Comparison of ENCODE assay signal across 1 cellular context in the genomic region with DNA sequence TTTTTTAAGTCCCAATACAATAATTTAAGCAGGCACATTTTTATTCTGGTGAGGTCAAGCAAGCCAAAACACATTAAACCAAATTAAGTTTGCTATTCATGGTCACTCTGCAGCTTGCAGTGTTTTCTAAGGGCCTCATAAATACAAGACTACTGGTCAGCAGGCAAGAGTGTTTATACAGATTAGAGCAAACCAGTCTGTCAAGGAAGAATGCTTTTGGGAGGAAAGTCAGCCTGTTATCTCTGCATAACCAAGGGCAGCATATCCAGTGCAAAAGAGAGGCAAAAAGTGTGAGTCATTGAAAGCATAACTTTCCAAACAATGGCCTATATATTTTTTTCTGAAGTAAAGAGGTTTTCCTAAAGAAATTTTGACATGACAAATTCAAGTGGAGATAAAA.
TF ChIP-seq lines count a peak whose summit lies in the region.

No MANE protein-coding gene starts in this region.

TF ChIP-seq in K562, 482 proteins besides CTCF, POLR2A, EP300 and RAD21 (continued from another document and continues in another):
- TF ChIP-seq, protein P1, sequence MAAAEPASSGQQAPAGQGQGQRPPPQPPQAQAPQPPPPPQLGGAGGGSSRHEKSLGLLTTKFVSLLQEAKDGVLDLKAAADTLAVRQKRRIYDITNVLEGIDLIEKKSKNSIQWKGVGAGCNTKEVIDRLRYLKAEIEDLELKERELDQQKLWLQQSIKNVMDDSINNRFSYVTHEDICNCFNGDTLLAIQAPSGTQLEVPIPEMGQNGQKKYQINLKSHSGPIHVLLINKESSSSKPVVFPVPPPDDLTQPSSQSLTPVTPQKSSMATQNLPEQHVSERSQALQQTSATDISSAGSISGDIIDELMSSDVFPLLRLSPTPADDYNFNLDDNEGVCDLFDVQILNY (CRISPR knock-in tag; IDR thresholded peaks at IDR 0.05), result no peak
- TF ChIP-seq BRD9 (IDR thresholded peaks at IDR 0.05; ENCODE audit: low read depth, partially characterized antibody), result peak; percentile 69
- TF ChIP-seq CREM (IDR thresholded peaks at IDR 0.05; ENCODE audit: low read depth), result 0 out of 2 replicates have a peak, but pooled peaks have one; percentile 46
- TF ChIP-seq, protein P2, sequence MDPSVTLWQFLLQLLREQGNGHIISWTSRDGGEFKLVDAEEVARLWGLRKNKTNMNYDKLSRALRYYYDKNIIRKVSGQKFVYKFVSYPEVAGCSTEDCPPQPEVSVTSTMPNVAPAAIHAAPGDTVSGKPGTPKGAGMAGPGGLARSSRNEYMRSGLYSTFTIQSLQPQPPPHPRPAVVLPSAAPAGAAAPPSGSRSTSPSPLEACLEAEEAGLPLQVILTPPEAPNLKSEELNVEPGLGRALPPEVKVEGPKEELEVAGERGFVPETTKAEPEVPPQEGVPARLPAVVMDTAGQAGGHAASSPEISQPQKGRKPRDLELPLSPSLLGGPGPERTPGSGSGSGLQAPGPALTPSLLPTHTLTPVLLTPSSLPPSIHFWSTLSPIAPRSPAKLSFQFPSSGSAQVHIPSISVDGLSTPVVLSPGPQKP (CRISPR knock-in tag; IDR thresholded peaks at IDR 0.05), result no peak
- TF ChIP-seq HES1 (IDR thresholded peaks at IDR 0.05; ENCODE audit: low read depth), result no peak; the same call in 1 of the 2 replicates
- no peak for TF ChIP-seq CBX1 (IDR thresholded peaks at IDR 0.05; ENCODE audit: low read depth)
- TF ChIP-seq ZNF184 (CRISPR knock-in tag; IDR thresholded peaks at IDR 0.05), result no peak
- no peak for TF ChIP-seq FOXA1 (IDR thresholded peaks at IDR 0.05; ENCODE audit: borderline replicate concordance)
- no peak for TF ChIP-seq KLF13 (tag; IDR thresholded peaks at IDR 0.05; ENCODE audit: borderline replicate concordance, low read depth)
- no peak for TF ChIP-seq COPS2 (conservative IDR thresholded peaks at IDR 0.05)
- no peak for TF ChIP-seq ZNF717 (CRISPR knock-in tag; IDR thresholded peaks at IDR 0.05)
- TF ChIP-seq THAP7 (CRISPR knock-in tag; IDR thresholded peaks at IDR 0.05), result no peak
- peak; percentile 29 for TF ChIP-seq CCNT2 (IDR thresholded peaks at IDR 0.05; ENCODE audit: borderline replicate concordance, extremely low read depth, insufficient read length, low read depth, low read length)
- TF ChIP-seq CREB5 (CRISPR knock-in tag; IDR thresholded peaks at IDR 0.05), result no peak
- TF ChIP-seq CBFA2T3 (IDR thresholded peaks at IDR 0.05), result peak; percentile 96
- TF ChIP-seq KLF16 (IDR thresholded peaks at IDR 0.05), result peak; percentile 80
- no peak for TF ChIP-seq PTBP1 (IDR thresholded peaks at IDR 0.05; ENCODE audit: low read depth, low read length)
- TF ChIP-seq TSHZ1 (CRISPR knock-in tag; IDR thresholded peaks at IDR 0.05), result no peak
- no peak for TF ChIP-seq TOE1 (IDR thresholded peaks at IDR 0.05; ENCODE audit: borderline replicate concordance)
- no peak for TF ChIP-seq TOE1 (CRISPR knock-in tag; IDR thresholded peaks at IDR 0.05; ENCODE audit: borderline replicate concordance, low read depth)
- TF ChIP-seq, protein P3, sequence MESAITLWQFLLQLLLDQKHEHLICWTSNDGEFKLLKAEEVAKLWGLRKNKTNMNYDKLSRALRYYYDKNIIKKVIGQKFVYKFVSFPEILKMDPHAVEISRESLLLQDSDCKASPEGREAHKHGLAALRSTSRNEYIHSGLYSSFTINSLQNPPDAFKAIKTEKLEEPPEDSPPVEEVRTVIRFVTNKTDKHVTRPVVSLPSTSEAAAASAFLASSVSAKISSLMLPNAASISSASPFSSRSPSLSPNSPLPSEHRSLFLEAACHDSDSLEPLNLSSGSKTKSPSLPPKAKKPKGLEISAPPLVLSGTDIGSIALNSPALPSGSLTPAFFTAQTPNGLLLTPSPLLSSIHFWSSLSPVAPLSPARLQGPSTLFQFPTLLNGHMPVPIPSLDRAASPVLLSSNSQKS (CRISPR knock-in tag; IDR thresholded peaks at IDR 0.05), result no peak
- no peak for TF ChIP-seq RBM14 (IDR thresholded peaks at IDR 0.05; ENCODE audit: borderline replicate concordance, insufficient read depth, low read depth, low read length)
- no peak for TF ChIP-seq ETV1 (tag; conservative IDR thresholded peaks at IDR 0.05; ENCODE audit: low read depth)
- no peak for TF ChIP-seq ZSCAN29 (IDR thresholded peaks at IDR 0.05)
- peak; percentile 56 to 94; a peak in 3 of 4 replicates for TF ChIP-seq ARNT (IDR thresholded peaks at IDR 0.05)
- TF ChIP-seq HMGXB4 (CRISPR knock-in tag; IDR thresholded peaks at IDR 0.05), result no peak
- no peak for TF ChIP-seq NR2C2 (CRISPR knock-in tag; IDR thresholded peaks at IDR 0.05)
- TF ChIP-seq NR2C2 (tag; IDR thresholded peaks at IDR 0.05), result no peak
- TF ChIP-seq ELF4 (CRISPR knock-in tag; IDR thresholded peaks at IDR 0.05), result no peak
- no peak for TF ChIP-seq NFRKB (IDR thresholded peaks at IDR 0.05; ENCODE audit: low read depth)
- no peak for TF ChIP-seq BCL6 (CRISPR knock-in tag; IDR thresholded peaks at IDR 0.05)
- TF ChIP-seq SRSF9 (IDR thresholded peaks at IDR 0.05; ENCODE audit: borderline replicate concordance, low read depth, low read length), result no peak
- no peak for TF ChIP-seq KDM4B (IDR thresholded peaks at IDR 0.05; ENCODE audit: borderline replicate concordance in 2 of 2, low read depth in 1 of 2)
- TF ChIP-seq CBFA2T2 (conservative IDR thresholded peaks at IDR 0.05), result peak; percentile 93
- no peak for TF ChIP-seq DDX20 (tag; IDR thresholded peaks at IDR 0.05; ENCODE audit: low read depth)
- TF ChIP-seq ZNF785 (CRISPR knock-in tag; IDR thresholded peaks at IDR 0.05), result no peak
- no peak for TF ChIP-seq PCBP2 (IDR thresholded peaks at IDR 0.05; ENCODE audit: low read depth, low read length, poor library complexity, severe bottlenecking)
- TF ChIP-seq, protein P4, sequence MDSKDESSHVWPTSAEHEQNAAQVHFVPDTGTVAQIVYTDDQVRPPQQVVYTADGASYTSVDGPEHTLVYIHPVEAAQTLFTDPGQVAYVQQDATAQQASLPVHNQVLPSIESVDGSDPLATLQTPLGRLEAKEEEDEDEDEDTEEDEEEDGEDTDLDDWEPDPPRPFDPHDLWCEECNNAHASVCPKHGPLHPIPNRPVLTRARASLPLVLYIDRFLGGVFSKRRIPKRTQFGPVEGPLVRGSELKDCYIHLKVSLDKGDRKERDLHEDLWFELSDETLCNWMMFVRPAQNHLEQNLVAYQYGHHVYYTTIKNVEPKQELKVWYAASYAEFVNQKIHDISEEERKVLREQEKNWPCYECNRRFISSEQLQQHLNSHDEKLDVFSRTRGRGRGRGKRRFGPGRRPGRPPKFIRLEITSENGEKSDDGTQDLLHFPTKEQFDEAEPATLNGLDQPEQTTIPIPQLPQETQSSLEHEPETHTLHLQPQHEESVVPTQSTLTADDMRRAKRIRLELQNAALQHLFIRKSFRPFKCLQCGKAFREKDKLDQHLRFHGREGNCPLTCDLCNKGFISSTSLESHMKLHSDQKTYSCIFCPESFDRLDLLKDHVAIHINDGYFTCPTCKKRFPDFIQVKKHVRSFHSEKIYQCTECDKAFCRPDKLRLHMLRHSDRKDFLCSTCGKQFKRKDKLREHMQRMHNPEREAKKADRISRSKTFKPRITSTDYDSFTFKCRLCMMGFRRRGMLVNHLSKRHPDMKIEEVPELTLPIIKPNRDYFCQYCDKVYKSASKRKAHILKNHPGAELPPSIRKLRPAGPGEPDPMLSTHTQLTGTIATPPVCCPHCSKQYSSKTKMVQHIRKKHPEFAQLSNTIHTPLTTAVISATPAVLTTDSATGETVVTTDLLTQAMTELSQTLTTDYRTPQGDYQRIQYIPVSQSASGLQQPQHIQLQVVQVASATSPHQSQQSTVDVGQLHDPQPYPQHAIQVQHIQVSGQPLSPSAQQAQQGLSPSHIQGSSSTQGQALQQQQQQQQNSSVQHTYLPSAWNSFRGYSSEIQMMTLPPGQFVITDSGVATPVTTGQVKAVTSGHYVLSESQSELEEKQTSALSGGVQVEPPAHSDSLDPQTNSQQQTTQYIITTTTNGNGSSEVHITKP (IDR thresholded peaks at IDR 0.05; ENCODE audit: partially characterized antibody), result no peak
- TF ChIP-seq ZNF79 (CRISPR knock-in tag; IDR thresholded peaks at IDR 0.05; ENCODE audit: low read depth), result no peak
- TF ChIP-seq FOSL1 (tag; conservative IDR thresholded peaks at IDR 0.05), result peak; percentile 88
- no peak for TF ChIP-seq ZNF696 (CRISPR knock-in tag; conservative IDR thresholded peaks at IDR 0.05)
- TF ChIP-seq, protein P5, sequence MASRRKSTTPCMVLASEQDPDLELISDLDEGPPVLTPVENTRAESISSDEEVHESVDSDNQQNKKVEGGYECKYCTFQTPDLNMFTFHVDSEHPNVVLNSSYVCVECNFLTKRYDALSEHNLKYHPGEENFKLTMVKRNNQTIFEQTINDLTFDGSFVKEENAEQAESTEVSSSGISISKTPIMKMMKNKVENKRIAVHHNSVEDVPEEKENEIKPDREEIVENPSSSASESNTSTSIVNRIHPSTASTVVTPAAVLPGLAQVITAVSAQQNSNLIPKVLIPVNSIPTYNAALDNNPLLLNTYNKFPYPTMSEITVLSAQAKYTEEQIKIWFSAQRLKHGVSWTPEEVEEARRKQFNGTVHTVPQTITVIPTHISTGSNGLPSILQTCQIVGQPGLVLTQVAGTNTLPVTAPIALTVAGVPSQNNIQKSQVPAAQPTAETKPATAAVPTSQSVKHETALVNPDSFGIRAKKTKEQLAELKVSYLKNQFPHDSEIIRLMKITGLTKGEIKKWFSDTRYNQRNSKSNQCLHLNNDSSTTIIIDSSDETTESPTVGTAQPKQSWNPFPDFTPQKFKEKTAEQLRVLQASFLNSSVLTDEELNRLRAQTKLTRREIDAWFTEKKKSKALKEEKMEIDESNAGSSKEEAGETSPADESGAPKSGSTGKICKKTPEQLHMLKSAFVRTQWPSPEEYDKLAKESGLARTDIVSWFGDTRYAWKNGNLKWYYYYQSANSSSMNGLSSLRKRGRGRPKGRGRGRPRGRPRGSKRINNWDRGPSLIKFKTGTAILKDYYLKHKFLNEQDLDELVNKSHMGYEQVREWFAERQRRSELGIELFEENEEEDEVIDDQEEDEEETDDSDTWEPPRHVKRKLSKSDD (conservative IDR thresholded peaks at IDR 0.05; ENCODE audit: low read length), result no peak
- no peak for TF ChIP-seq HCFC1 (IDR thresholded peaks at IDR 0.05; ENCODE audit: low read depth, low read length)
- no peak for TF ChIP-seq MECOM (CRISPR knock-in tag; IDR thresholded peaks at IDR 0.05)
- no peak for TF ChIP-seq WHSC1 (IDR thresholded peaks at IDR 0.05; ENCODE audit: low read length)
- TF ChIP-seq TBL1XR1 (IDR thresholded peaks at IDR 0.05; ENCODE audit: low read length in 2 of 2), result peak in 1 of 2 experiments; percentile 82; a peak in 2 of 4 replicates
